Comparison of ENCODE assay signal across 8 cellular contexts in genomic region chr10:61867374-61867773, GRCh38. TPM values are rescaled to one million over a fixed set of nuclear protein-coding genes. Genes with fewer than 3 reads are reported as not detected.
A peak's percentile ranks its signal among the peaks of the same experiment; 100 is the strongest.
DNase-seq lines count a peak whose midpoint lies in the region; ATAC-seq and TF ChIP-seq lines count a peak whose summit lies in the region.
"Not testable (repeated sequence)": the region's sequence is repeated elsewhere in the genome, so short reads cannot be mapped to it uniquely, and the experiment has no call there.

No MANE protein-coding gene starts in this region.

- H3K4me1 Mint-ChIP-seq in central memory CD8-positive, alpha-beta T cell, result not testable (repeated sequence)

- TF ChIP-seq POLR2A in transverse colon (IDR thresholded peaks at IDR 0.05), result not testable (repeated sequence)

- H3K9me3 ChIP-seq in muscle layer of duodenum (ENCODE audit: control insufficient read depth in 1 of 2, low read length in 2 of 2); transverse colon: not testable (repeated sequence)

- TF ChIP-seq EP300 in transverse colon (IDR thresholded peaks at IDR 0.05; ENCODE audit: low read depth), result not testable (repeated sequence)

- TF ChIP-seq CTCF in GM12864 (IDR thresholded peaks at IDR 0.05; ENCODE audit: low read depth, low read length, missing control alignments); transverse colon (IDR thresholded peaks at IDR 0.05): not testable (repeated sequence)

- not testable (repeated sequence) for H3K9me3 Mint-ChIP-seq in central memory CD8-positive, alpha-beta T cell

- peak overlapping the region; percentile 73 for H3K4me3 Mint-ChIP-seq in central memory CD8-positive, alpha-beta T cell

- ATAC-seq in central memory CD8-positive, alpha-beta T cell (replicated peaks; ENCODE audit: extremely low read depth, poor library complexity, severe bottlenecking), result not testable (repeated sequence)
- ATAC-seq in left cardiac atrium, result peak; percentile 37 to 47

- peak overlapping the region; percentile 53 for H3K27ac Mint-ChIP-seq in central memory CD8-positive, alpha-beta T cell (ENCODE audit: low read depth)

- not testable (repeated sequence) for H3K27me3 ChIP-seq in muscle layer of duodenum (ENCODE audit: low read depth, low read length); transverse colon

- WGBS in transverse colon (ENCODE audit: low coverage in 1 of 2), 2 donors, result 66 to 93% methylated on average over 3 to 8 of the region's 22 CpGs

- peaks cover 4 to 13% of the 10 kb centered on the region in 2 donors for H3K4me1 ChIP-seq in muscle layer of duodenum (ENCODE audit: control insufficient read depth in 1 of 2, insufficient read depth in 2 of 2, low read length in 2 of 2)
- peaks cover 7 to 24% (median 13%) of the 10 kb centered on the region in 4 donors for H3K4me1 ChIP-seq in transverse colon

- H3K4me3 ChIP-seq in GM12864 (ENCODE audit: low read depth, low read length) (peak overlapping the region; percentile 30), muscle layer of duodenum (ENCODE audit: low read depth in 1 of 2, low read length in 2 of 2) (peak overlapping the region; percentile 34 to 50), transverse colon (peak overlapping the region in 3 of 4 donors; percentile 27 to 35 (median 31))

- in situ Hi-C loops in transverse colon (cut with MboI; ENCODE audit: low pct_ligation_motif_present in 1 of 4, low pct_unique_long_range_greater_than_20kb in 1 of 4, low sequenced_read_pairs in 3 of 4), result not testable (repeated sequence)

- H3K36me3 Mint-ChIP-seq in central memory CD8-positive, alpha-beta T cell (ENCODE audit: insufficient read depth), result not testable (repeated sequence)

- not testable (repeated sequence) for H3K27me3 Mint-ChIP-seq in central memory CD8-positive, alpha-beta T cell

- intact Hi-C loops in left cardiac atrium (cut with DNase I); transverse colon (cut with DNase I; ENCODE audit: low total_unique reads): not testable (repeated sequence)

- H3K27ac ChIP-seq in muscle layer of duodenum (ENCODE audit: low read length), result not testable (repeated sequence)
- H3K27ac ChIP-seq in transverse colon, result peak overlapping the region in 2 of 4 donors; percentile 28 to 31

- not testable (repeated sequence) for DNase-seq in GM12864 (ENCODE audit: low read depth); transverse colon
- DNase-seq in activated CD4-positive, alpha-beta T cell treated with anti-CD3 and anti-CD28 coated beads, Interleukin-2, amount 50 U/mL, for 1 hour, result peak; percentile 2
- peak; percentile 15 for DNase-seq in activated naive CD4-positive, alpha-beta T cell treated with Interleukin-2 at 50 U/mL for 16 hours
- DNase-seq in central memory CD8-positive, alpha-beta T cell (ENCODE audit: low spot score in 2 of 2), result peak in 1 of 2 donors; percentile 12
- peak; percentile 23 for DNase-seq in left cardiac atrium
- peak; percentile 14 for DNase-seq in stimulated activated CD4-positive, alpha-beta T cell treated with anti-CD3 and anti-CD28 coated beads, Interleukin-15, amount 100 ng/mL, for 24 hours

- H3K36me3 ChIP-seq in muscle layer of duodenum (ENCODE audit: control insufficient read depth in 1 of 2, insufficient read depth in 2 of 2, low read length in 2 of 2); transverse colon: not testable (repeated sequence)

RNA-seq across cellular contexts. Expression of gene ARID5B, which starts 34.1 kb away (rescaled TPM):
- total RNA-seq in left cardiac atrium (10 to 100 TPM; 36.5 to 37.9 TPM), transverse colon (10 to 100 TPM; 17.7 to 54.6 (median 34.8) TPM)
